ENCODE assay signal across 1 cellular context in the genomic region with DNA sequence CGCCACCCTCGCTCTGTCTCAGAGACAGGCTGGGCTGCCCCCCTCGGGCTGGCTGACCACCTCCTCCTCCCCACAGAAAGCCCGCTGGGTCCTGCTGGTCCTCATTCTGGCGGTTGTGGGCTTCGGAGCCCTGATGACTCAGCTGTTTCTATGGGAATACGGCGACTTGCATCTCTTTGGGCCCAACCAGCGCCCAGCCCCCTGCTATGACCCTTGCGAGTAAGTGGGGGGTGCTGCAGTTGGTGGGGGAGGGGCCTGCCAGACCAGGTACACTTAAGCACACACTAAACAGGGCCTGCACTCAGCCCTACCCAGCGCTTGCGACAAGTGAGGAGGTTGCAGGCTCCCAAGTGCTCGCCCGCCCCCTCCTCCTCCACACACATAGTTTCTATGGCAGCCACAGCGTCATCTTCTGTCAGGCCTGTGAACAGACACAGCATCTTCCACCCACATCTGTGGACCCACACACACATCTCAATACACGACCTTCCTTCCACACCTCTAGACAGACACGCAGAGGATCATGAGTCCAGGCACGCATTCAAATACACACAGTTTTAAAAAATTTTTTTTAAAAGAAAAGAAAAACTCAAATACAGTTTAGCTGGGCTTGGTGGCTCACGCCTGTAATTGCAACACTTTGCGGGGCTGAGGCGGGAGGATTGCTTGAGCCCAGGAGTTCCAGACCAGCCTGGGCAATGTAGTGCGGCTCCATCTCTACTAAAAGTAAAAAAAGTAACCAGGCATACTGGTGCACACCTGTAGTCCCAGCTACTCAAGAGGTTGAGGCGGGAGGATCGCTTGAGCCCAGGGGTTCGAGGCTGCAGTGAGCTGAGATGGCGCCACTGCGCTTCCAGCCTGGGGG.
TF ChIP-seq lines count a peak whose summit lies in the region.

No MANE protein-coding gene starts in this region.

TF ChIP-seq in H1, 55 proteins besides CTCF, POLR2A, EP300 and RAD21:
- no peak for TF ChIP-seq FOSL1 (IDR thresholded peaks at IDR 0.05; ENCODE audit: insufficient read depth, low read depth, low read length)
- peak; percentile 83 for TF ChIP-seq ASH2L (IDR thresholded peaks at IDR 0.05; ENCODE audit: low read length)
- no peak for TF ChIP-seq NRF1 (IDR thresholded peaks at IDR 0.05; ENCODE audit: low read depth, low read length)
- TF ChIP-seq, protein P1, sequence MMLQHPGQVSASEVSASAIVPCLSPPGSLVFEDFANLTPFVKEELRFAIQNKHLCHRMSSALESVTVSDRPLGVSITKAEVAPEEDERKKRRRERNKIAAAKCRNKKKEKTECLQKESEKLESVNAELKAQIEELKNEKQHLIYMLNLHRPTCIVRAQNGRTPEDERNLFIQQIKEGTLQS (IDR thresholded peaks at IDR 0.05; ENCODE audit: insufficient read depth, low read depth, low read length) = no peak
- TF ChIP-seq BRCA1 (IDR thresholded peaks at IDR 0.05; ENCODE audit: low read depth, low read length) = no peak
- no peak for TF ChIP-seq YY1 (IDR thresholded peaks at IDR 0.05; ENCODE audit: low read depth, low read length)
- TF ChIP-seq MAFK (IDR thresholded peaks at IDR 0.05; ENCODE audit: low read depth, low read length) = peak; percentile 90
- TF ChIP-seq SRF (IDR thresholded peaks at IDR 0.05; ENCODE audit: low read depth, low read length) = no peak
- no peak for TF ChIP-seq EGR1 (IDR thresholded peaks at IDR 0.05; ENCODE audit: borderline replicate concordance, low read depth, low read length)
- no peak for TF ChIP-seq TBP (IDR thresholded peaks at IDR 0.05; ENCODE audit: low read depth, low read length)
- TF ChIP-seq TCF12 (IDR thresholded peaks at IDR 0.05; ENCODE audit: low read depth, low read length) = no peak
- no peak for TF ChIP-seq HDAC2 (IDR thresholded peaks at IDR 0.05; ENCODE audit: borderline replicate concordance in 1 of 2, low read depth in 2 of 2, low read length in 2 of 2)
- peak; percentile 92 for TF ChIP-seq BACH1 (IDR thresholded peaks at IDR 0.05; ENCODE audit: low read length)
- TF ChIP-seq KDM4A (IDR thresholded peaks at IDR 0.05; ENCODE audit: low read depth, low read length, severe bottlenecking) = no peak
- no peak for TF ChIP-seq POU5F1 (IDR thresholded peaks at IDR 0.05; ENCODE audit: low read depth, low read length)
- TF ChIP-seq KDM1A (IDR thresholded peaks at IDR 0.05; ENCODE audit: borderline replicate concordance, low read length) = no peak
- TF ChIP-seq SAP30 (IDR thresholded peaks at IDR 0.05; ENCODE audit: insufficient read depth, insufficient replicate concordance, low read length) = no peak
- TF ChIP-seq KDM5A (IDR thresholded peaks at IDR 0.05; ENCODE audit: low read length) = no peak
- TF ChIP-seq TAF1 (IDR thresholded peaks at IDR 0.05; ENCODE audit: low read depth, low read length) = no peak
- TF ChIP-seq GTF2F1 (IDR thresholded peaks at IDR 0.05; ENCODE audit: borderline replicate concordance, low read depth, low read length) = no peak
- no peak for TF ChIP-seq TAF7 (optimal IDR thresholded peaks at IDR 0.05; ENCODE audit: borderline replicate concordance, low read depth, low read length)
- TF ChIP-seq PHF8 (conservative IDR thresholded peaks at IDR 0.05; ENCODE audit: low read depth, low read length) = no peak
- TF ChIP-seq RFX5 (IDR thresholded peaks at IDR 0.05; ENCODE audit: borderline replicate concordance, low read depth, low read length) = peak; percentile 91
- no peak for TF ChIP-seq SIX5 (IDR thresholded peaks at IDR 0.05; ENCODE audit: low read depth, low read length)
- TF ChIP-seq SUZ12 (IDR thresholded peaks at IDR 0.05; ENCODE audit: low read length) = no peak
- no peak for TF ChIP-seq HDAC6 (IDR thresholded peaks at IDR 0.05; ENCODE audit: low read depth, low read length)
- TF ChIP-seq, protein P2, sequence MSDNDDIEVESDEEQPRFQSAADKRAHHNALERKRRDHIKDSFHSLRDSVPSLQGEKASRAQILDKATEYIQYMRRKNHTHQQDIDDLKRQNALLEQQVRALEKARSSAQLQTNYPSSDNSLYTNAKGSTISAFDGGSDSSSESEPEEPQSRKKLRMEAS (IDR thresholded peaks at IDR 0.05) = no peak
- TF ChIP-seq EZH2 (IDR thresholded peaks at IDR 0.05; ENCODE audit: low read depth, low read length, severe bottlenecking) = no peak
- peak; percentile 37; the same call in 1 of the 2 replicates for TF ChIP-seq RBBP5 (IDR thresholded peaks at IDR 0.05; ENCODE audit: borderline replicate concordance, low read depth, low read length)
- TF ChIP-seq CEBPB (IDR thresholded peaks at IDR 0.05; ENCODE audit: low read depth, low read length) = no peak
- no peak for TF ChIP-seq BCL11A (IDR thresholded peaks at IDR 0.05; ENCODE audit: low read depth in 2 of 2, low read length in 2 of 2)
- TF ChIP-seq, protein P3, sequence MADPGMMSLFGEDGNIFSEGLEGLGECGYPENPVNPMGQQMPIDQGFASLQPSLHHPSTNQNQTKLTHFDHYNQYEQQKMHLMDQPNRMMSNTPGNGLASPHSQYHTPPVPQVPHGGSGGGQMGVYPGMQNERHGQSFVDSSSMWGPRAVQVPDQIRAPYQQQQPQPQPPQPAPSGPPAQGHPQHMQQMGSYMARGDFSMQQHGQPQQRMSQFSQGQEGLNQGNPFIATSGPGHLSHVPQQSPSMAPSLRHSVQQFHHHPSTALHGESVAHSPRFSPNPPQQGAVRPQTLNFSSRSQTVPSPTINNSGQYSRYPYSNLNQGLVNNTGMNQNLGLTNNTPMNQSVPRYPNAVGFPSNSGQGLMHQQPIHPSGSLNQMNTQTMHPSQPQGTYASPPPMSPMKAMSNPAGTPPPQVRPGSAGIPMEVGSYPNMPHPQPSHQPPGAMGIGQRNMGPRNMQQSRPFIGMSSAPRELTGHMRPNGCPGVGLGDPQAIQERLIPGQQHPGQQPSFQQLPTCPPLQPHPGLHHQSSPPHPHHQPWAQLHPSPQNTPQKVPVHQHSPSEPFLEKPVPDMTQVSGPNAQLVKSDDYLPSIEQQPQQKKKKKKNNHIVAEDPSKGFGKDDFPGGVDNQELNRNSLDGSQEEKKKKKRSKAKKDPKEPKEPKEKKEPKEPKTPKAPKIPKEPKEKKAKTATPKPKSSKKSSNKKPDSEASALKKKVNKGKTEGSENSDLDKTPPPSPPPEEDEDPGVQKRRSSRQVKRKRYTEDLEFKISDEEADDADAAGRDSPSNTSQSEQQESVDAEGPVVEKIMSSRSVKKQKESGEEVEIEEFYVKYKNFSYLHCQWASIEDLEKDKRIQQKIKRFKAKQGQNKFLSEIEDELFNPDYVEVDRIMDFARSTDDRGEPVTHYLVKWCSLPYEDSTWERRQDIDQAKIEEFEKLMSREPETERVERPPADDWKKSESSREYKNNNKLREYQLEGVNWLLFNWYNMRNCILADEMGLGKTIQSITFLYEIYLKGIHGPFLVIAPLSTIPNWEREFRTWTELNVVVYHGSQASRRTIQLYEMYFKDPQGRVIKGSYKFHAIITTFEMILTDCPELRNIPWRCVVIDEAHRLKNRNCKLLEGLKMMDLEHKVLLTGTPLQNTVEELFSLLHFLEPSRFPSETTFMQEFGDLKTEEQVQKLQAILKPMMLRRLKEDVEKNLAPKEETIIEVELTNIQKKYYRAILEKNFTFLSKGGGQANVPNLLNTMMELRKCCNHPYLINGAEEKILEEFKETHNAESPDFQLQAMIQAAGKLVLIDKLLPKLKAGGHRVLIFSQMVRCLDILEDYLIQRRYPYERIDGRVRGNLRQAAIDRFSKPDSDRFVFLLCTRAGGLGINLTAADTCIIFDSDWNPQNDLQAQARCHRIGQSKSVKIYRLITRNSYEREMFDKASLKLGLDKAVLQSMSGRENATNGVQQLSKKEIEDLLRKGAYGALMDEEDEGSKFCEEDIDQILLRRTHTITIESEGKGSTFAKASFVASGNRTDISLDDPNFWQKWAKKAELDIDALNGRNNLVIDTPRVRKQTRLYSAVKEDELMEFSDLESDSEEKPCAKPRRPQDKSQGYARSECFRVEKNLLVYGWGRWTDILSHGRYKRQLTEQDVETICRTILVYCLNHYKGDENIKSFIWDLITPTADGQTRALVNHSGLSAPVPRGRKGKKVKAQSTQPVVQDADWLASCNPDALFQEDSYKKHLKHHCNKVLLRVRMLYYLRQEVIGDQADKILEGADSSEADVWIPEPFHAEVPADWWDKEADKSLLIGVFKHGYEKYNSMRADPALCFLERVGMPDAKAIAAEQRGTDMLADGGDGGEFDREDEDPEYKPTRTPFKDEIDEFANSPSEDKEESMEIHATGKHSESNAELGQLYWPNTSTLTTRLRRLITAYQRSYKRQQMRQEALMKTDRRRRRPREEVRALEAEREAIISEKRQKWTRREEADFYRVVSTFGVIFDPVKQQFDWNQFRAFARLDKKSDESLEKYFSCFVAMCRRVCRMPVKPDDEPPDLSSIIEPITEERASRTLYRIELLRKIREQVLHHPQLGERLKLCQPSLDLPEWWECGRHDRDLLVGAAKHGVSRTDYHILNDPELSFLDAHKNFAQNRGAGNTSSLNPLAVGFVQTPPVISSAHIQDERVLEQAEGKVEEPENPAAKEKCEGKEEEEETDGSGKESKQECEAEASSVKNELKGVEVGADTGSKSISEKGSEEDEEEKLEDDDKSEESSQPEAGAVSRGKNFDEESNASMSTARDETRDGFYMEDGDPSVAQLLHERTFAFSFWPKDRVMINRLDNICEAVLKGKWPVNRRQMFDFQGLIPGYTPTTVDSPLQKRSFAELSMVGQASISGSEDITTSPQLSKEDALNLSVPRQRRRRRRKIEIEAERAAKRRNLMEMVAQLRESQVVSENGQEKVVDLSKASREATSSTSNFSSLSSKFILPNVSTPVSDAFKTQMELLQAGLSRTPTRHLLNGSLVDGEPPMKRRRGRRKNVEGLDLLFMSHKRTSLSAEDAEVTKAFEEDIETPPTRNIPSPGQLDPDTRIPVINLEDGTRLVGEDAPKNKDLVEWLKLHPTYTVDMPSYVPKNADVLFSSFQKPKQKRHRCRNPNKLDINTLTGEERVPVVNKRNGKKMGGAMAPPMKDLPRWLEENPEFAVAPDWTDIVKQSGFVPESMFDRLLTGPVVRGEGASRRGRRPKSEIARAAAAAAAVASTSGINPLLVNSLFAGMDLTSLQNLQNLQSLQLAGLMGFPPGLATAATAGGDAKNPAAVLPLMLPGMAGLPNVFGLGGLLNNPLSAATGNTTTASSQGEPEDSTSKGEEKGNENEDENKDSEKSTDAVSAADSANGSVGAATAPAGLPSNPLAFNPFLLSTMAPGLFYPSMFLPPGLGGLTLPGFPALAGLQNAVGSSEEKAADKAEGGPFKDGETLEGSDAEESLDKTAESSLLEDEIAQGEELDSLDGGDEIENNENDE (IDR thresholded peaks at IDR 0.05; ENCODE audit: insufficient replicate concordance, low read length) = no peak
- no peak for TF ChIP-seq CBX5 (IDR thresholded peaks at IDR 0.05; ENCODE audit: low read depth, low read length)
- no peak; the same call in 1 of the 2 replicates for TF ChIP-seq POLR2AphosphoS5 (IDR thresholded peaks at IDR 0.05; ENCODE audit: low read depth, low read length)
- no peak for TF ChIP-seq TEAD4 (IDR thresholded peaks at IDR 0.05; ENCODE audit: low read depth, low read length)
- TF ChIP-seq SP4 (IDR thresholded peaks at IDR 0.05; ENCODE audit: low read length) = no peak
- no peak for TF ChIP-seq ZNF274 (IDR thresholded peaks at IDR 0.05; ENCODE audit: borderline replicate concordance, extremely low read depth, low read length)
- TF ChIP-seq CHD1 (IDR thresholded peaks at IDR 0.05; ENCODE audit: low read depth, low read length) = no peak
- TF ChIP-seq, protein P4, sequence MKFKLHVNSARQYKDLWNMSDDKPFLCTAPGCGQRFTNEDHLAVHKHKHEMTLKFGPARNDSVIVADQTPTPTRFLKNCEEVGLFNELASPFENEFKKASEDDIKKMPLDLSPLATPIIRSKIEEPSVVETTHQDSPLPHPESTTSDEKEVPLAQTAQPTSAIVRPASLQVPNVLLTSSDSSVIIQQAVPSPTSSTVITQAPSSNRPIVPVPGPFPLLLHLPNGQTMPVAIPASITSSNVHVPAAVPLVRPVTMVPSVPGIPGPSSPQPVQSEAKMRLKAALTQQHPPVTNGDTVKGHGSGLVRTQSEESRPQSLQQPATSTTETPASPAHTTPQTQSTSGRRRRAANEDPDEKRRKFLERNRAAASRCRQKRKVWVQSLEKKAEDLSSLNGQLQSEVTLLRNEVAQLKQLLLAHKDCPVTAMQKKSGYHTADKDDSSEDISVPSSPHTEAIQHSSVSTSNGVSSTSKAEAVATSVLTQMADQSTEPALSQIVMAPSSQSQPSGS (IDR thresholded peaks at IDR 0.05; ENCODE audit: low read length) = no peak
- no peak for TF ChIP-seq NANOG (IDR thresholded peaks at IDR 0.05; ENCODE audit: insufficient read depth, low read depth, low read length, poor library complexity, severe bottlenecking)
- TF ChIP-seq JUN (IDR thresholded peaks at IDR 0.05; ENCODE audit: low read depth, low read length) = no peak
- no peak for TF ChIP-seq SIRT6 (IDR thresholded peaks at IDR 0.05; ENCODE audit: low read length)
- no peak for TF ChIP-seq CTBP2 (IDR thresholded peaks at IDR 0.05; ENCODE audit: borderline replicate concordance, insufficient read depth, insufficient read length, low read length)
- TF ChIP-seq, protein P5, sequence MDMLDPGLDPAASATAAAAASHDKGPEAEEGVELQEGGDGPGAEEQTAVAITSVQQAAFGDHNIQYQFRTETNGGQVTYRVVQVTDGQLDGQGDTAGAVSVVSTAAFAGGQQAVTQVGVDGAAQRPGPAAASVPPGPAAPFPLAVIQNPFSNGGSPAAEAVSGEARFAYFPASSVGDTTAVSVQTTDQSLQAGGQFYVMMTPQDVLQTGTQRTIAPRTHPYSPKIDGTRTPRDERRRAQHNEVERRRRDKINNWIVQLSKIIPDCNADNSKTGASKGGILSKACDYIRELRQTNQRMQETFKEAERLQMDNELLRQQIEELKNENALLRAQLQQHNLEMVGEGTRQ (IDR thresholded peaks at IDR 0.05; ENCODE audit: low read length) = no peak
- TF ChIP-seq CREB1 (IDR thresholded peaks at IDR 0.05) = peak; percentile 72
- TF ChIP-seq SP1 (IDR thresholded peaks at IDR 0.05; ENCODE audit: low read depth, low read length) = peak; percentile 10; the same call in 1 of the 2 replicates
- TF ChIP-seq JUND (IDR thresholded peaks at IDR 0.05; ENCODE audit: low read length) = no peak
- TF ChIP-seq CHD2 (IDR thresholded peaks at IDR 0.05; ENCODE audit: low read length) = no peak
- TF ChIP-seq SP2 (IDR thresholded peaks at IDR 0.05; ENCODE audit: low read length) = no peak
- no peak for TF ChIP-seq RNF2 (IDR thresholded peaks at IDR 0.05; ENCODE audit: borderline replicate concordance, low read depth, low read length, missing control alignments, poor library complexity, severe bottlenecking)
- no peak for TF ChIP-seq CBX8 (IDR thresholded peaks at IDR 0.05; ENCODE audit: borderline replicate concordance, low read depth, low read length)
- peak in 1 of 2 experiments; percentile 79; a peak in 2 of 4 replicates for TF ChIP-seq SIN3A (conservative IDR thresholded peaks at IDR 0.05 in 1 of 2, IDR thresholded peaks at IDR 0.05 in 1 of 2; ENCODE audit: low read depth in 1 of 2, low read length in 2 of 2)
- no peak for TF ChIP-seq GABPA (IDR thresholded peaks at IDR 0.05; ENCODE audit: borderline replicate concordance, insufficient read depth, low read length)
- no peak for TF ChIP-seq RXRA (IDR thresholded peaks at IDR 0.05; ENCODE audit: insufficient read depth, low read depth, low read length)
- TF ChIP-seq, protein P6, sequence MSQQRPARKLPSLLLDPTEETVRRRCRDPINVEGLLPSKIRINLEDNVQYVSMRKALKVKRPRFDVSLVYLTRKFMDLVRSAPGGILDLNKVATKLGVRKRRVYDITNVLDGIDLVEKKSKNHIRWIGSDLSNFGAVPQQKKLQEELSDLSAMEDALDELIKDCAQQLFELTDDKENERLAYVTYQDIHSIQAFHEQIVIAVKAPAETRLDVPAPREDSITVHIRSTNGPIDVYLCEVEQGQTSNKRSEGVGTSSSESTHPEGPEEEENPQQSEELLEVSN (IDR thresholded peaks at IDR 0.05) = no peak
